13 cellular contexts compared by ENCODE assay signal in the genomic region with DNA sequence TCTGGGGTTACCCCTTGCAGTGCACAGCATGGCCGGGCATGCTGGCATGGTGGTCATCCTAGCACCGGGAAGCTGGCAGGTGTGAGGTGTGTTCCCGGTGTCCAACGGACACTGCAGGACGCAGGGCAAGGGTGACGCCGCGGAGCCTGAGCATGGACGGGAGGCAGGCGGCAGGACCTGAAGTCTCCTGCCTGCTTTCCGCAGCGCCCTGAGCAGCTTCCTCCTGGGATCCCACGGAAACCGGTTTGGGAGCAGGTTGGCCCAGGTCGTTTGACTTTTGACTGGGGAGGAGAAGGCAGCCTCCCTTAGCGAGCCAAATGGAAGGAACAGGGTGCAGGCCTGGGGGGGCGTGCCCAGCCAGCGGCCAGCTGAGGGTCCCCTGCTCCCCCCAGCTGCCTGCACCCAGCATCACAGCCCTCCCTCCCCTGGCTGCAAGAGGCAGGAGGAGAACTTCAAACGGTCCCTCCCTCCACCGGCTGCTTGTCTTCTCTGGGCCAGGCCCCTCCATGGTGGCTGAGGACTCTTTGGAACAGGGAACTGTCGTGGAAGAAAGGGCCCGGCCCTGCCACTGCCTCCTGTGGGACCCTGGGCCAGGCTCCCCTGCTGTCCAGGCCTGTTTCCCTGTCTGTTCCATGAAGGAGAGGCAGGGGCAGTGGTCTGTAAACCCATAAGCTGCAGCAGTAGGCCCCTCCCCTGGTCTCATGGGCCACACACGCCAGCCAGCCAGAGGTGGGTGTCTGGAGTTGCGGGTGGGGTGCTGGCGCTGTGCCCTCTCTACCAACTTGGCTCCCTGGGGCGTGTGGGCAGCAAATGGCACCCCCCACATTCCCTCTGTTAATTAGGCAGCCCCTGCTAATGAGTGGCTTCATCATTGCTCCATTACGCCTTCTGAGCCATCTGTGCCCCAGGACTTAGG.
DNase-seq lines count a peak whose midpoint lies in the region; TF ChIP-seq lines count a peak whose summit lies in the region.
"Had no signal": no experiment of that assay in that cellular context is flagged by ENCODE, and none has a peak within 500 bp of the region (broad histone marks: within the 10 kb centered on the region; RNA-seq: fewer than 3 reads in every experiment).

No MANE protein-coding gene starts in this region.

- H3K4me1 ChIP-seq in BLaER1 treated with 17β-estradiol and CSF1 and Interleukin-3, amounts not matched to agents 10 nM and 100 nM = peaks cover 21 to 98% (median 87%) of the 10 kb centered on the region in 10 experiments
- H3K4me1 ChIP-seq in parathyroid adenoma = peaks cover 51% of the 10 kb centered on the region

- peak overlapping the region in 3 of 11 experiments; percentile 6 to 45 (median 32); a peak in 3 of 22 replicates for H3K27ac ChIP-seq in BLaER1 treated with 17β-estradiol and CSF1 and Interleukin-3, amounts not matched to agents 10 nM and 100 nM
- H3K27ac ChIP-seq in parathyroid adenoma = peak overlapping the region; percentile 94
- H3K27ac ChIP-seq: ovary had no signal

- H3K4me3 ChIP-seq in BLaER1 treated with 17β-estradiol and CSF1 and Interleukin-3, amounts not matched to agents 10 nM and 100 nM = no peak overlapping the region
- H3K4me3 ChIP-seq in epithelial cell of esophagus (ENCODE audit: low read length) (peak overlapping the region; percentile 69), parathyroid adenoma (ENCODE audit: low read depth, low read length) (peak overlapping the region; percentile 67)
- H3K4me3 ChIP-seq: dorsolateral prefrontal cortex, MG63, ovary had no signal

- TF ChIP-seq EP300 in Ishikawa (IDR thresholded peaks at IDR 0.05; ENCODE audit: borderline replicate concordance) = 0 out of 2 replicates have a peak, but pooled peaks have one; percentile 27

- no peaks in the 10 kb centered on the region for H4K20me1 ChIP-seq in BLaER1 treated with 17β-estradiol and CSF1 and Interleukin-3, amounts not matched to agents 10 nM and 100 nM

- peak overlapping the region in 9 of 11 experiments; percentile 18 to 80 (median 64); a peak in 16 of 22 replicates for H3K4me2 ChIP-seq in BLaER1 treated with 17β-estradiol and CSF1 and Interleukin-3, amounts not matched to agents 10 nM and 100 nM
- H3K4me2 ChIP-seq in parathyroid adenoma (ENCODE audit: low read length) = peak overlapping the region; percentile 84

- TF ChIP-seq RAD21 in Ishikawa (IDR thresholded peaks at IDR 0.05; ENCODE audit: low read depth) = no peak; the same call in 1 of the 2 replicates

- TF ChIP-seq CTCF in epithelial cell of esophagus (IDR thresholded peaks at IDR 0.05; ENCODE audit: insufficient read depth, low read depth, low read length, missing control alignments) (no peak), parathyroid adenoma (IDR thresholded peaks at IDR 0.05) (no peak)

- H3K79me2 ChIP-seq in parathyroid adenoma = peaks cover 20% of the 10 kb centered on the region

- no peaks in the 10 kb centered on the region for H3K9me3 ChIP-seq in BLaER1 treated with 17β-estradiol and CSF1 and Interleukin-3, amounts not matched to agents 10 nM and 100 nM (replicated peaks in 1 of 11)
- H3K9me3 ChIP-seq in parathyroid adenoma (ENCODE audit: control insufficient read depth, low read length) = no peaks in the 10 kb centered on the region
- H3K9me3 ChIP-seq: MG63, ovary had no signal

- DNase-seq in epithelial cell of esophagus (ENCODE audit: low read depth) = peak; percentile 91
- no peak for DNase-seq in dedifferentiated amniotic fluid mesenchymal stem cell (ENCODE audit: extremely low spot score)
- no peak for DNase-seq in effector CD4-positive, alpha-beta T cell
- DNase-seq in AG08395 (ENCODE audit: low spot score) = no peak
- no peak for DNase-seq in NCI-H345 treated with DMSO at 0.1 percent for 48 hours (lab: John Stamatoyannopoulos, UW; ENCODE audit: unreplicated experiment)
- DNase-seq: activated CD4-positive, CD25-positive, alpha-beta regulatory T cell; activated naive CD4-positive, alpha-beta T cell treated with Interleukin-2 at 50 U/mL for 16 hours; MG63 had no signal

- no peaks in the 10 kb centered on the region for H3K27me3 ChIP-seq in BLaER1 treated with 17β-estradiol and CSF1 and Interleukin-3, amounts not matched to agents 10 nM and 100 nM
- no peaks in the 10 kb centered on the region for H3K27me3 ChIP-seq in parathyroid adenoma (ENCODE audit: control insufficient read depth, insufficient read depth, low read length)
- H3K27me3 ChIP-seq: dorsolateral prefrontal cortex, MG63, ovary had no signal

- peak overlapping the region in 5 of 11 experiments; percentile 8 to 41 (median 29); a peak in 6 of 22 replicates for H3K9ac ChIP-seq in BLaER1 treated with 17β-estradiol and CSF1 and Interleukin-3, amounts not matched to agents 10 nM and 100 nM
- H3K9ac ChIP-seq in parathyroid adenoma = peak overlapping the region; percentile 61

- H2AFZ ChIP-seq in parathyroid adenoma = peak overlapping the region; percentile 94

- H3K36me3 ChIP-seq in BLaER1 treated with 17β-estradiol and CSF1 and Interleukin-3, amounts not matched to agents 10 nM and 100 nM = no peaks in the 10 kb centered on the region
- H3K36me3 ChIP-seq in parathyroid adenoma (ENCODE audit: control insufficient read depth, insufficient read depth, low read length) = no peaks in the 10 kb centered on the region
- H3K36me3 ChIP-seq: MG63, ovary had no signal

TF ChIP-seq in Ishikawa, 13 proteins besides CTCF, POLR2A, EP300 and RAD21:
- TF ChIP-seq, protein P1, sequence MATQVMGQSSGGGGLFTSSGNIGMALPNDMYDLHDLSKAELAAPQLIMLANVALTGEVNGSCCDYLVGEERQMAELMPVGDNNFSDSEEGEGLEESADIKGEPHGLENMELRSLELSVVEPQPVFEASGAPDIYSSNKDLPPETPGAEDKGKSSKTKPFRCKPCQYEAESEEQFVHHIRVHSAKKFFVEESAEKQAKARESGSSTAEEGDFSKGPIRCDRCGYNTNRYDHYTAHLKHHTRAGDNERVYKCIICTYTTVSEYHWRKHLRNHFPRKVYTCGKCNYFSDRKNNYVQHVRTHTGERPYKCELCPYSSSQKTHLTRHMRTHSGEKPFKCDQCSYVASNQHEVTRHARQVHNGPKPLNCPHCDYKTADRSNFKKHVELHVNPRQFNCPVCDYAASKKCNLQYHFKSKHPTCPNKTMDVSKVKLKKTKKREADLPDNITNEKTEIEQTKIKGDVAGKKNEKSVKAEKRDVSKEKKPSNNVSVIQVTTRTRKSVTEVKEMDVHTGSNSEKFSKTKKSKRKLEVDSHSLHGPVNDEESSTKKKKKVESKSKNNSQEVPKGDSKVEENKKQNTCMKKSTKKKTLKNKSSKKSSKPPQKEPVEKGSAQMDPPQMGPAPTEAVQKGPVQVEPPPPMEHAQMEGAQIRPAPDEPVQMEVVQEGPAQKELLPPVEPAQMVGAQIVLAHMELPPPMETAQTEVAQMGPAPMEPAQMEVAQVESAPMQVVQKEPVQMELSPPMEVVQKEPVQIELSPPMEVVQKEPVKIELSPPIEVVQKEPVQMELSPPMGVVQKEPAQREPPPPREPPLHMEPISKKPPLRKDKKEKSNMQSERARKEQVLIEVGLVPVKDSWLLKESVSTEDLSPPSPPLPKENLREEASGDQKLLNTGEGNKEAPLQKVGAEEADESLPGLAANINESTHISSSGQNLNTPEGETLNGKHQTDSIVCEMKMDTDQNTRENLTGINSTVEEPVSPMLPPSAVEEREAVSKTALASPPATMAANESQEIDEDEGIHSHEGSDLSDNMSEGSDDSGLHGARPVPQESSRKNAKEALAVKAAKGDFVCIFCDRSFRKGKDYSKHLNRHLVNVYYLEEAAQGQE (IDR thresholded peaks at IDR 0.05; ENCODE audit: low read depth) = no peak
- TF ChIP-seq EGR1 (IDR thresholded peaks at IDR 0.05) = no peak
- TF ChIP-seq, protein P2, sequence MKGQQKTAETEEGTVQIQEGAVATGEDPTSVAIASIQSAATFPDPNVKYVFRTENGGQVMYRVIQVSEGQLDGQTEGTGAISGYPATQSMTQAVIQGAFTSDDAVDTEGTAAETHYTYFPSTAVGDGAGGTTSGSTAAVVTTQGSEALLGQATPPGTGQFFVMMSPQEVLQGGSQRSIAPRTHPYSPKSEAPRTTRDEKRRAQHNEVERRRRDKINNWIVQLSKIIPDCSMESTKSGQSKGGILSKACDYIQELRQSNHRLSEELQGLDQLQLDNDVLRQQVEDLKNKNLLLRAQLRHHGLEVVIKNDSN (IDR thresholded peaks at IDR 0.05) = 0 out of 2 replicates have a peak, but pooled peaks have one; percentile 11
- no peak for TF ChIP-seq CREB1 (IDR thresholded peaks at IDR 0.05; ENCODE audit: low read depth)
- no peak for TF ChIP-seq CEBPB (IDR thresholded peaks at IDR 0.05)
- TF ChIP-seq, protein P3, sequence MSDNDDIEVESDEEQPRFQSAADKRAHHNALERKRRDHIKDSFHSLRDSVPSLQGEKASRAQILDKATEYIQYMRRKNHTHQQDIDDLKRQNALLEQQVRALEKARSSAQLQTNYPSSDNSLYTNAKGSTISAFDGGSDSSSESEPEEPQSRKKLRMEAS (IDR thresholded peaks at IDR 0.05) = peak; percentile 26; the same call in 1 of the 2 replicates
- TF ChIP-seq FOXM1 (IDR thresholded peaks at IDR 0.05; ENCODE audit: borderline replicate concordance, low read depth) = no peak
- no peak for TF ChIP-seq ZBTB7A (IDR thresholded peaks at IDR 0.05; ENCODE audit: low read depth)
- peak; percentile 23; the same call in 1 of the 2 replicates for TF ChIP-seq TCF12 (IDR thresholded peaks at IDR 0.05; ENCODE audit: low read depth)
- TF ChIP-seq TAF1 (IDR thresholded peaks at IDR 0.05; ENCODE audit: low read depth) = no peak; the same call in none of the 2 replicates
- TF ChIP-seq YY1 (IDR thresholded peaks at IDR 0.05; ENCODE audit: low read depth) = no peak; the same call in 1 of the 2 replicates
- TF ChIP-seq NFIC (IDR thresholded peaks at IDR 0.05) = peak; percentile 43
- peak; percentile 32; the same call in 1 of the 2 replicates for TF ChIP-seq TEAD4 (IDR thresholded peaks at IDR 0.05)

Comparison
In these comparisons a context has a peak if more than half of its experiments do, and no peak if none do; other contexts are left out.
1. H3K4me3 ChIP-seq: peak in epithelial cell of esophagus (single experiment) and parathyroid adenoma (single experiment); none in BLaER1 treated with 17β-estradiol and CSF1 and Interleukin-3, amounts not matched to agents 10 nM and 100 nM (0 of 10).